Comparison of ENCODE assay signal across 1 cellular context in the genomic region with DNA sequence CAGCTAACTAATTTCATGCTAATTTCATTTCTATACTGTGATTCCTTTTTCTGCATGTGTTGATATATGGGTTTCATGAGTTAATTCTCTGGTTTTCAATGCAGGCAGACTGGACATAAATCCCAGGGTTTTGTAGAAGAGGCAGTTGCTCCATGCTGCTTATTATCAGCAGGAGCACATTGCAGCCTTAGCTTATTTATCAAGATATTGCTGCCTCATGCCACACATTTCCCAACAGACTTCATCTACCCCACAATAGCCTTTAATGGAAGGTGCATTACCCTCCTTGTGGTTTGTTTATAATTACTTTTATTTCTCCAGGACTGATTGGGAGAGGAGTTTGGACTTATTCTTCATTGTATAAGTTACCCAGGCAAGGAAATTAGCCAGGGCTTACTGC.
TF ChIP-seq lines count a peak whose summit lies in the region.

No MANE protein-coding gene starts in this region.

TF ChIP-seq in K562, 482 proteins besides CTCF, POLR2A, EP300 and RAD21 (continued from another document and continues in another):
- TF ChIP-seq, protein P1, sequence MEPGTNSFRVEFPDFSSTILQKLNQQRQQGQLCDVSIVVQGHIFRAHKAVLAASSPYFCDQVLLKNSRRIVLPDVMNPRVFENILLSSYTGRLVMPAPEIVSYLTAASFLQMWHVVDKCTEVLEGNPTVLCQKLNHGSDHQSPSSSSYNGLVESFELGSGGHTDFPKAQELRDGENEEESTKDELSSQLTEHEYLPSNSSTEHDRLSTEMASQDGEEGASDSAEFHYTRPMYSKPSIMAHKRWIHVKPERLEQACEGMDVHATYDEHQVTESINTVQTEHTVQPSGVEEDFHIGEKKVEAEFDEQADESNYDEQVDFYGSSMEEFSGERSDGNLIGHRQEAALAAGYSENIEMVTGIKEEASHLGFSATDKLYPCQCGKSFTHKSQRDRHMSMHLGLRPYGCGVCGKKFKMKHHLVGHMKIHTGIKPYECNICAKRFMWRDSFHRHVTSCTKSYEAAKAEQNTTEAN (CRISPR knock-in tag; IDR thresholded peaks at IDR 0.05): no peak
- TF ChIP-seq KLF10 (CRISPR knock-in tag; IDR thresholded peaks at IDR 0.05) (no peak), NEUROD1 (IDR thresholded peaks at IDR 0.05; ENCODE audit: borderline replicate concordance, low read depth, low read length, partially characterized antibody) (peak; percentile 52), SIX5 (IDR thresholded peaks at IDR 0.05; ENCODE audit: borderline replicate concordance in 1 of 2, insufficient read depth in 1 of 2, low read depth in 1 of 2, low read length in 2 of 2) (no peak), ZNF436 (CRISPR knock-in tag; IDR thresholded peaks at IDR 0.05) (no peak), ETV1 (tag; conservative IDR thresholded peaks at IDR 0.05; ENCODE audit: low read depth) (no peak), CHD4 (IDR thresholded peaks at IDR 0.05; ENCODE audit: insufficient read depth, insufficient replicate concordance, low read depth, low read length, poor library complexity, severe bottlenecking) (no peak), DMBX1 (CRISPR knock-in tag; IDR thresholded peaks at IDR 0.05; ENCODE audit: borderline replicate concordance) (no peak), HDAC1 (IDR thresholded peaks at IDR 0.05) (peak in 1 of 2 experiments; percentile 60; a peak in 2 of 4 replicates), NR3C1 (CRISPR knock-in tag; IDR thresholded peaks at IDR 0.05) (no peak), FOXK2 (conservative IDR thresholded peaks at IDR 0.05 in 1 of 2, IDR thresholded peaks at IDR 0.05 in 1 of 2; ENCODE audit: low read depth in 2 of 2) (peak; percentile 68 to 73; a peak in 3 of 4 replicates), ZNF175 (CRISPR knock-in tag; IDR thresholded peaks at IDR 0.05; ENCODE audit: low read depth) (no peak), ZNF780A (CRISPR knock-in tag; IDR thresholded peaks at IDR 0.05) (no peak), NCOR1 (IDR thresholded peaks at IDR 0.05) (peak; percentile 82), ZNF551 (CRISPR knock-in tag; IDR thresholded peaks at IDR 0.05) (no peak), MAZ (CRISPR knock-in tag; conservative IDR thresholded peaks at IDR 0.05 in 1 of 2, IDR thresholded peaks at IDR 0.05 in 1 of 2) (no peak; a peak in 1 of 4 replicates), SMARCE1 (IDR thresholded peaks at IDR 0.05) (peak; percentile 82), DPF2 (IDR thresholded peaks at IDR 0.05) (peak; percentile 93), ZFP1 (CRISPR knock-in tag; IDR thresholded peaks at IDR 0.05) (no peak), RNF2 (IDR thresholded peaks at IDR 0.05) (peak; percentile 71), HMGN3 (IDR thresholded peaks at IDR 0.05; ENCODE audit: borderline replicate concordance, extremely low read depth, insufficient read length, low read depth, low read length) (peak; percentile 29), ARID1B (IDR thresholded peaks at IDR 0.05) (peak; percentile 95), SRSF1 (IDR thresholded peaks at IDR 0.05; ENCODE audit: low read depth, low read length) (no peak), SOX6 (IDR thresholded peaks at IDR 0.05) (peak; percentile 80; the same call in 1 of the 2 replicates), TBL1XR1 (IDR thresholded peaks at IDR 0.05; ENCODE audit: low read length in 2 of 2) (0 out of 4 replicates have a peak, but pooled peaks of 1 of the 2 experiments have one; percentile 27), ZSCAN32 (CRISPR knock-in tag; IDR thresholded peaks at IDR 0.05) (no peak), MTA2 (IDR thresholded peaks at IDR 0.05; ENCODE audit: low read depth) (peak; percentile 83), MTA1 (IDR thresholded peaks at IDR 0.05; ENCODE audit: borderline replicate concordance) (0 out of 2 replicates have a peak, but pooled peaks have one; percentile 26), RBM14 (IDR thresholded peaks at IDR 0.05; ENCODE audit: borderline replicate concordance, insufficient read depth, low read depth, low read length) (no peak), SMARCA4 (IDR thresholded peaks at IDR 0.05) (peak; percentile 92)
- TF ChIP-seq, protein P2, sequence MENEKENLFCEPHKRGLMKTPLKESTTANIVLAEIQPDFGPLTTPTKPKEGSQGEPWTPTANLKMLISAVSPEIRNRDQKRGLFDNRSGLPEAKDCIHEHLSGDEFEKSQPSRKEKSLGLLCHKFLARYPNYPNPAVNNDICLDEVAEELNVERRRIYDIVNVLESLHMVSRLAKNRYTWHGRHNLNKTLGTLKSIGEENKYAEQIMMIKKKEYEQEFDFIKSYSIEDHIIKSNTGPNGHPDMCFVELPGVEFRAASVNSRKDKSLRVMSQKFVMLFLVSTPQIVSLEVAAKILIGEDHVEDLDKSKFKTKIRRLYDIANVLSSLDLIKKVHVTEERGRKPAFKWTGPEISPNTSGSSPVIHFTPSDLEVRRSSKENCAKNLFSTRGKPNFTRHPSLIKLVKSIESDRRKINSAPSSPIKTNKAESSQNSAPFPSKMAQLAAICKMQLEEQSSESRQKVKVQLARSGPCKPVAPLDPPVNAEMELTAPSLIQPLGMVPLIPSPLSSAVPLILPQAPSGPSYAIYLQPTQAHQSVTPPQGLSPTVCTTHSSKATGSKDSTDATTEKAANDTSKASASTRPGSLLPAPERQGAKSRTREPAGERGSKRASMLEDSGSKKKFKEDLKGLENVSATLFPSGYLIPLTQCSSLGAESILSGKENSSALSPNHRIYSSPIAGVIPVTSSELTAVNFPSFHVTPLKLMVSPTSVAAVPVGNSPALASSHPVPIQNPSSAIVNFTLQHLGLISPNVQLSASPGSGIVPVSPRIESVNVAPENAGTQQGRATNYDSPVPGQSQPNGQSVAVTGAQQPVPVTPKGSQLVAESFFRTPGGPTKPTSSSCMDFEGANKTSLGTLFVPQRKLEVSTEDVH (IDR thresholded peaks at IDR 0.05; ENCODE audit: low read depth, partially characterized antibody): no peak
- TF ChIP-seq, protein P3, sequence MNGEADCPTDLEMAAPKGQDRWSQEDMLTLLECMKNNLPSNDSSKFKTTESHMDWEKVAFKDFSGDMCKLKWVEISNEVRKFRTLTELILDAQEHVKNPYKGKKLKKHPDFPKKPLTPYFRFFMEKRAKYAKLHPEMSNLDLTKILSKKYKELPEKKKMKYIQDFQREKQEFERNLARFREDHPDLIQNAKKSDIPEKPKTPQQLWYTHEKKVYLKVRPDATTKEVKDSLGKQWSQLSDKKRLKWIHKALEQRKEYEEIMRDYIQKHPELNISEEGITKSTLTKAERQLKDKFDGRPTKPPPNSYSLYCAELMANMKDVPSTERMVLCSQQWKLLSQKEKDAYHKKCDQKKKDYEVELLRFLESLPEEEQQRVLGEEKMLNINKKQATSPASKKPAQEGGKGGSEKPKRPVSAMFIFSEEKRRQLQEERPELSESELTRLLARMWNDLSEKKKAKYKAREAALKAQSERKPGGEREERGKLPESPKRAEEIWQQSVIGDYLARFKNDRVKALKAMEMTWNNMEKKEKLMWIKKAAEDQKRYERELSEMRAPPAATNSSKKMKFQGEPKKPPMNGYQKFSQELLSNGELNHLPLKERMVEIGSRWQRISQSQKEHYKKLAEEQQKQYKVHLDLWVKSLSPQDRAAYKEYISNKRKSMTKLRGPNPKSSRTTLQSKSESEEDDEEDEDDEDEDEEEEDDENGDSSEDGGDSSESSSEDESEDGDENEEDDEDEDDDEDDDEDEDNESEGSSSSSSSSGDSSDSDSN (IDR thresholded peaks at IDR 0.05; ENCODE audit: borderline replicate concordance in 1 of 2, low read depth in 2 of 2, low read length in 2 of 2): no peak
- TF ChIP-seq, protein P4, sequence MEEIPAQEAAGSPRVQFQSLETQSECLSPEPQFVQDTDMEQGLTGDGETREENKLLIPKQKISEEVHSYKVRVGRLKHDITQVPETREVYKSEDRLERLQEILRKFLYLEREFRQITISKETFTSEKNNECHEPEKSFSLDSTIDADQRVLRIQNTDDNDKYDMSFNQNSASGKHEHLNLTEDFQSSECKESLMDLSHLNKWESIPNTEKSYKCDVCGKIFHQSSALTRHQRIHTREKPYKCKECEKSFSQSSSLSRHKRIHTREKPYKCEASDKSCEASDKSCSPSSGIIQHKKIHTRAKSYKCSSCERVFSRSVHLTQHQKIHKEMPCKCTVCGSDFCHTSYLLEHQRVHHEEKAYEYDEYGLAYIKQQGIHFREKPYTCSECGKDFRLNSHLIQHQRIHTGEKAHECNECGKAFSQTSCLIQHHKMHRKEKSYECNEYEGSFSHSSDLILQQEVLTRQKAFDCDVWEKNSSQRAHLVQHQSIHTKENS (CRISPR knock-in tag; IDR thresholded peaks at IDR 0.05): no peak
- TF ChIP-seq, protein P5, sequence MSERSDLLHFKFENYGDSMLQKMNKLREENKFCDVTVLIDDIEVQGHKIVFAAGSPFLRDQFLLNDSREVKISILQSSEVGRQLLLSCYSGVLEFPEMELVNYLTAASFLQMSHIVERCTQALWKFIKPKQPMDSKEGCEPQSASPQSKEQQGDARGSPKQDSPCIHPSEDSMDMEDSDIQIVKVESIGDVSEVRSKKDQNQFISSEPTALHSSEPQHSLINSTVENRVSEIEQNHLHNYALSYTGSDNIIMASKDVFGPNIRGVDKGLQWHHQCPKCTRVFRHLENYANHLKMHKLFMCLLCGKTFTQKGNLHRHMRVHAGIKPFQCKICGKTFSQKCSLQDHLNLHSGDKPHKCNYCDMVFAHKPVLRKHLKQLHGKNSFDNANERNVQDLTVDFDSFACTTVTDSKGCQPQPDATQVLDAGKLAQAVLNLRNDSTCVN (CRISPR knock-in tag; IDR thresholded peaks at IDR 0.05): no peak
- TF ChIP-seq, protein P6, sequence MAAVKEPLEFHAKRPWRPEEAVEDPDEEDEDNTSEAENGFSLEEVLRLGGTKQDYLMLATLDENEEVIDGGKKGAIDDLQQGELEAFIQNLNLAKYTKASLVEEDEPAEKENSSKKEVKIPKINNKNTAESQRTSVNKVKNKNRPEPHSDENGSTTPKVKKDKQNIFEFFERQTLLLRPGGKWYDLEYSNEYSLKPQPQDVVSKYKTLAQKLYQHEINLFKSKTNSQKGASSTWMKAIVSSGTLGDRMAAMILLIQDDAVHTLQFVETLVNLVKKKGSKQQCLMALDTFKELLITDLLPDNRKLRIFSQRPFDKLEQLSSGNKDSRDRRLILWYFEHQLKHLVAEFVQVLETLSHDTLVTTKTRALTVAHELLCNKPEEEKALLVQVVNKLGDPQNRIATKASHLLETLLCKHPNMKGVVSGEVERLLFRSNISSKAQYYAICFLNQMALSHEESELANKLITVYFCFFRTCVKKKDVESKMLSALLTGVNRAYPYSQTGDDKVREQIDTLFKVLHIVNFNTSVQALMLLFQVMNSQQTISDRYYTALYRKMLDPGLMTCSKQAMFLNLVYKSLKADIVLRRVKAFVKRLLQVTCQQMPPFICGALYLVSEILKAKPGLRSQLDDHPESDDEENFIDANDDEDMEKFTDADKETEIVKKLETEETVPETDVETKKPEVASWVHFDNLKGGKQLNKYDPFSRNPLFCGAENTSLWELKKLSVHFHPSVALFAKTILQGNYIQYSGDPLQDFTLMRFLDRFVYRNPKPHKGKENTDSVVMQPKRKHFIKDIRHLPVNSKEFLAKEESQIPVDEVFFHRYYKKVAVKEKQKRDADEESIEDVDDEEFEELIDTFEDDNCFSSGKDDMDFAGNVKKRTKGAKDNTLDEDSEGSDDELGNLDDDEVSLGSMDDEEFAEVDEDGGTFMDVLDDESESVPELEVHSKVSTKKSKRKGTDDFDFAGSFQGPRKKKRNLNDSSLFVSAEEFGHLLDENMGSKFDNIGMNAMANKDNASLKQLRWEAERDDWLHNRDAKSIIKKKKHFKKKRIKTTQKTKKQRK (IDR thresholded peaks at IDR 0.05; ENCODE audit: borderline replicate concordance, low read depth, low read length): no peak
- TF ChIP-seq, protein P7, sequence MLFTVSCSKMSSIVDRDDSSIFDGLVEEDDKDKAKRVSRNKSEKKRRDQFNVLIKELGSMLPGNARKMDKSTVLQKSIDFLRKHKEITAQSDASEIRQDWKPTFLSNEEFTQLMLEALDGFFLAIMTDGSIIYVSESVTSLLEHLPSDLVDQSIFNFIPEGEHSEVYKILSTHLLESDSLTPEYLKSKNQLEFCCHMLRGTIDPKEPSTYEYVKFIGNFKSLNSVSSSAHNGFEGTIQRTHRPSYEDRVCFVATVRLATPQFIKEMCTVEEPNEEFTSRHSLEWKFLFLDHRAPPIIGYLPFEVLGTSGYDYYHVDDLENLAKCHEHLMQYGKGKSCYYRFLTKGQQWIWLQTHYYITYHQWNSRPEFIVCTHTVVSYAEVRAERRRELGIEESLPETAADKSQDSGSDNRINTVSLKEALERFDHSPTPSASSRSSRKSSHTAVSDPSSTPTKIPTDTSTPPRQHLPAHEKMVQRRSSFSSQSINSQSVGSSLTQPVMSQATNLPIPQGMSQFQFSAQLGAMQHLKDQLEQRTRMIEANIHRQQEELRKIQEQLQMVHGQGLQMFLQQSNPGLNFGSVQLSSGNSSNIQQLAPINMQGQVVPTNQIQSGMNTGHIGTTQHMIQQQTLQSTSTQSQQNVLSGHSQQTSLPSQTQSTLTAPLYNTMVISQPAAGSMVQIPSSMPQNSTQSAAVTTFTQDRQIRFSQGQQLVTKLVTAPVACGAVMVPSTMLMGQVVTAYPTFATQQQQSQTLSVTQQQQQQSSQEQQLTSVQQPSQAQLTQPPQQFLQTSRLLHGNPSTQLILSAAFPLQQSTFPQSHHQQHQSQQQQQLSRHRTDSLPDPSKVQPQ (CRISPR knock-in tag; IDR thresholded peaks at IDR 0.05; ENCODE audit: borderline replicate concordance): no peak
- TF ChIP-seq, protein P8, sequence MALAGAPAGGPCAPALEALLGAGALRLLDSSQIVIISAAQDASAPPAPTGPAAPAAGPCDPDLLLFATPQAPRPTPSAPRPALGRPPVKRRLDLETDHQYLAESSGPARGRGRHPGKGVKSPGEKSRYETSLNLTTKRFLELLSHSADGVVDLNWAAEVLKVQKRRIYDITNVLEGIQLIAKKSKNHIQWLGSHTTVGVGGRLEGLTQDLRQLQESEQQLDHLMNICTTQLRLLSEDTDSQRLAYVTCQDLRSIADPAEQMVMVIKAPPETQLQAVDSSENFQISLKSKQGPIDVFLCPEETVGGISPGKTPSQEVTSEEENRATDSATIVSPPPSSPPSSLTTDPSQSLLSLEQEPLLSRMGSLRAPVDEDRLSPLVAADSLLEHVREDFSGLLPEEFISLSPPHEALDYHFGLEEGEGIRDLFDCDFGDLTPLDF (CRISPR knock-in tag; IDR thresholded peaks at IDR 0.05): no peak
- TF ChIP-seq, protein P9, sequence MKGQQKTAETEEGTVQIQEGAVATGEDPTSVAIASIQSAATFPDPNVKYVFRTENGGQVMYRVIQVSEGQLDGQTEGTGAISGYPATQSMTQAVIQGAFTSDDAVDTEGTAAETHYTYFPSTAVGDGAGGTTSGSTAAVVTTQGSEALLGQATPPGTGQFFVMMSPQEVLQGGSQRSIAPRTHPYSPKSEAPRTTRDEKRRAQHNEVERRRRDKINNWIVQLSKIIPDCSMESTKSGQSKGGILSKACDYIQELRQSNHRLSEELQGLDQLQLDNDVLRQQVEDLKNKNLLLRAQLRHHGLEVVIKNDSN (CRISPR knock-in tag; IDR thresholded peaks at IDR 0.05): no peak
- TF ChIP-seq, protein P10, sequence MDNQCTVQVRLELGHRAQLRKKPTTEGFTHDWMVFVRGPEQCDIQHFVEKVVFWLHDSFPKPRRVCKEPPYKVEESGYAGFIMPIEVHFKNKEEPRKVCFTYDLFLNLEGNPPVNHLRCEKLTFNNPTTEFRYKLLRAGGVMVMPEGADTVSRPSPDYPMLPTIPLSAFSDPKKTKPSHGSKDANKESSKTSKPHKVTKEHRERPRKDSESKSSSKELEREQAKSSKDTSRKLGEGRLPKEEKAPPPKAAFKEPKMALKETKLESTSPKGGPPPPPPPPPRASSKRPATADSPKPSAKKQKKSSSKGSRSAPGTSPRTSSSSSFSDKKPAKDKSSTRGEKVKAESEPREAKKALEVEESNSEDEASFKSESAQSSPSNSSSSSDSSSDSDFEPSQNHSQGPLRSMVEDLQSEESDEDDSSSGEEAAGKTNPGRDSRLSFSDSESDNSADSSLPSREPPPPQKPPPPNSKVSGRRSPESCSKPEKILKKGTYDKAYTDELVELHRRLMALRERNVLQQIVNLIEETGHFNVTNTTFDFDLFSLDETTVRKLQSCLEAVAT (IDR thresholded peaks at IDR 0.05): no peak
